In the genomic region with DNA sequence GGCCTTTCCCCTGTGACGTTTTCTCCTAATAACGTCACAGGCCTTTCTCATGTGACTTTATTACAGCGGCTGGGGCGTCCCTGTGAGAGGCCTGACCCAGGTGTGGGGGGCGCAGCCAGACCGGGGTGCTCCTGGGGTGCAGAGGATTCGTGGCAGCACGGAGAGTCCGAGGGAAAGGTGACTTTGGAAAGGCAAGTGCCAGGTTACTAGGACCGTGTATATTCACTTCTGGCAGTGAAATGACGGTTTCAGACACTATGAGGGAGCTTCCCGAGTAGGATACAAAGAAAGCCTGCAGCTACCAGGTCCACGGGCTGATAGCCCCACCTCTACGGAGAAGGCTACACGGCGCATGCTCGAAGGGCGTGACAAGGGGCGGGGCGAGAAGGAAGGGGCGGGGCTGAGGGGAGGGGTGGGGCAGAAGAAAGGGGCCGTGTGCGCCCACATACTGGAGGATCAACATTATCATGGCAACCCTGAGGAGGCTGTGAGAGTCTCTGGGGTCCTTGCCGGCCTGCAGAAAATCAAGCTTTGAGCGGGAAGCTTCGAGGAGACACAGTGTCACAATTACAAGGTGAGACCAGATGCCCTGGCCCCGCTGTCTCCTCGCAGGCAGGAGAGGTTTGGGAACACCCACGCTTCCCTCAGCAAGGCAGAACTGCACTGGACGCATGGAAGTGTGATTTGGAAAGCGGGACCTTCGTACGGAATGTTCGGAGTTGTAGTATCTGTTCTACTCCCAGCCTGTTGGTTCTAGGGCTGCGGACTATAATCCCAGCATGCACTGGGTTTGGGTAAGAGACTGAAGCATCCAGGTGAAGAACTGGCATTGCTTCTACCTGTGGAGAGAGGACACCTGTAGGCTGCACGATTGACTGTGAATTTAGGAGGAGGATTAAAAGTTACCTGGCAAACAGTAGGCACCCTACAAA, we compare ENCODE assay signal across 8 cellular contexts. TPM values are rescaled to one million over a fixed set of nuclear protein-coding genes. Genes with fewer than 3 reads are reported as not detected.
A peak's percentile ranks its signal among the peaks of the same experiment; 100 is the strongest.
DNase-seq lines count a peak whose midpoint lies in the region; ATAC-seq and TF ChIP-seq lines count a peak whose summit lies in the region.

No MANE protein-coding gene starts in this region.

- H3K79me2 ChIP-seq in ACC112 (ENCODE audit: control insufficient read depth, insufficient read depth, low read length, unreplicated experiment): no peaks in the 10 kb centered on the region

- H3K27me3 Mint-ChIP-seq in WTC11 (ENCODE audit: low read depth): no peaks in the 10 kb centered on the region

- TF ChIP-seq POLR2A in GM19099 (IDR thresholded peaks at IDR 0.05; ENCODE audit: extremely low read depth, insufficient read length, low read depth): peak; percentile 26

- H3K27ac ChIP-seq in ACC112 (ENCODE audit: low read depth, low read length): no peak overlapping the region
- peak overlapping the region in 1 of 2 donors; percentile 18 for H3K27ac ChIP-seq in left lung

- TF ChIP-seq CTCF in WTC11 (IDR thresholded peaks at IDR 0.05): no peak
- no peak for TF ChIP-seq CTCF in left lung (IDR thresholded peaks at IDR 0.05)

- CTCF ChIA-PET in WTC11 (lab: Charles Lee): interaction anchor here (0.6 kb wide), 1 partner anchor 604 kb away, joined by 5 read pairs; no protein-coding TSS in a partner anchor

- no peaks in the 10 kb centered on the region for H3K9me3 ChIP-seq in left lung

- ATAC-seq in WTC11 (peak; percentile 96), left lung (peak; percentile 98), HG02678 (IDR thresholded peaks at IDR 0.05; ENCODE audit: unreplicated experiment) (no peak)

- DNase-seq in HuH-7.5 (ENCODE audit: low spot score) (peak; percentile 69), WTC11 (ENCODE audit: low spot score) (peak; percentile 59), left lung (peak; percentile 59 to 83)
- DNase-seq in central memory CD4-positive, alpha-beta T cell: peak; percentile 49
- peak; percentile 42 to 55 for DNase-seq in stimulated activated CD4-positive, alpha-beta T cell treated with anti-CD3 and anti-CD28 coated beads, Interleukin-4, amount 100 ng/mL, for 4 hours

- POLR2A ChIA-PET in WTC11 (lab: Charles Lee): no interaction called here

- H2AFZ ChIP-seq in ACC112 (ENCODE audit: low read length, unreplicated experiment): peak overlapping the region; percentile 62

- no peaks in the 10 kb centered on the region for H3K36me3 Mint-ChIP-seq in WTC11

- no peaks in the 10 kb centered on the region for H3K4me1 ChIP-seq in ACC112 (ENCODE audit: control insufficient read depth, insufficient read depth, low read length, unreplicated experiment)
- H3K4me1 ChIP-seq in left lung: no peaks in the 10 kb centered on the region

- peak overlapping the region; percentile 60 for H3K4me3 Mint-ChIP-seq in WTC11

- no peaks in the 10 kb centered on the region for H3K27me3 ChIP-seq in ACC112 (ENCODE audit: insufficient read depth, low read length)
- no peaks in the 10 kb centered on the region for H3K27me3 ChIP-seq in left lung

- H3K27ac Mint-ChIP-seq in WTC11: 0 out of 2 replicates have a peak overlapping the region, but pooled peaks have one; percentile 43

- H3K4me1 Mint-ChIP-seq in WTC11: peaks cover 10% of the 10 kb centered on the region

- intact Hi-C loops in left lung (cut with DNase I): no loop called here

- H3K36me3 ChIP-seq in ACC112 (ENCODE audit: insufficient read depth, low read length): no peaks in the 10 kb centered on the region
- no peaks in the 10 kb centered on the region for H3K36me3 ChIP-seq in left lung

- no peaks in the 10 kb centered on the region for H3K9me3 Mint-ChIP-seq in WTC11

- H3K4me3 ChIP-seq in ACC112 (ENCODE audit: low read depth, low read length): peak overlapping the region; percentile 57
- peak overlapping the region; percentile 27 to 45 for H3K4me3 ChIP-seq in left lung

TF ChIP-seq in WTC11, 78 proteins besides CTCF, POLR2A, EP300 and RAD21 (continues in another document):
- no peak for TF ChIP-seq NFE2L1 (CRISPR knock-in tag; IDR thresholded peaks at IDR 0.05)
- TF ChIP-seq, protein P1, sequence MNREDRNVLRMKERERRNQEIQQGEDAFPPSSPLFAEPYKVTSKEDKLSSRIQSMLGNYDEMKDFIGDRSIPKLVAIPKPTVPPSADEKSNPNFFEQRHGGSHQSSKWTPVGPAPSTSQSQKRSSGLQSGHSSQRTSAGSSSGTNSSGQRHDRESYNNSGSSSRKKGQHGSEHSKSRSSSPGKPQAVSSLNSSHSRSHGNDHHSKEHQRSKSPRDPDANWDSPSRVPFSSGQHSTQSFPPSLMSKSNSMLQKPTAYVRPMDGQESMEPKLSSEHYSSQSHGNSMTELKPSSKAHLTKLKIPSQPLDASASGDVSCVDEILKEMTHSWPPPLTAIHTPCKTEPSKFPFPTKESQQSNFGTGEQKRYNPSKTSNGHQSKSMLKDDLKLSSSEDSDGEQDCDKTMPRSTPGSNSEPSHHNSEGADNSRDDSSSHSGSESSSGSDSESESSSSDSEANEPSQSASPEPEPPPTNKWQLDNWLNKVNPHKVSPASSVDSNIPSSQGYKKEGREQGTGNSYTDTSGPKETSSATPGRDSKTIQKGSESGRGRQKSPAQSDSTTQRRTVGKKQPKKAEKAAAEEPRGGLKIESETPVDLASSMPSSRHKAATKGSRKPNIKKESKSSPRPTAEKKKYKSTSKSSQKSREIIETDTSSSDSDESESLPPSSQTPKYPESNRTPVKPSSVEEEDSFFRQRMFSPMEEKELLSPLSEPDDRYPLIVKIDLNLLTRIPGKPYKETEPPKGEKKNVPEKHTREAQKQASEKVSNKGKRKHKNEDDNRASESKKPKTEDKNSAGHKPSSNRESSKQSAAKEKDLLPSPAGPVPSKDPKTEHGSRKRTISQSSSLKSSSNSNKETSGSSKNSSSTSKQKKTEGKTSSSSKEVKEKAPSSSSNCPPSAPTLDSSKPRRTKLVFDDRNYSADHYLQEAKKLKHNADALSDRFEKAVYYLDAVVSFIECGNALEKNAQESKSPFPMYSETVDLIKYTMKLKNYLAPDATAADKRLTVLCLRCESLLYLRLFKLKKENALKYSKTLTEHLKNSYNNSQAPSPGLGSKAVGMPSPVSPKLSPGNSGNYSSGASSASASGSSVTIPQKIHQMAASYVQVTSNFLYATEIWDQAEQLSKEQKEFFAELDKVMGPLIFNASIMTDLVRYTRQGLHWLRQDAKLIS (CRISPR knock-in tag; IDR thresholded peaks at IDR 0.05; ENCODE audit: borderline replicate concordance): no peak
- TF ChIP-seq ZNF671 (CRISPR knock-in tag; IDR thresholded peaks at IDR 0.05): no peak
- no peak for TF ChIP-seq ATF2 (CRISPR knock-in tag; IDR thresholded peaks at IDR 0.05; ENCODE audit: borderline replicate concordance, low read depth)
- TF ChIP-seq, protein P2, sequence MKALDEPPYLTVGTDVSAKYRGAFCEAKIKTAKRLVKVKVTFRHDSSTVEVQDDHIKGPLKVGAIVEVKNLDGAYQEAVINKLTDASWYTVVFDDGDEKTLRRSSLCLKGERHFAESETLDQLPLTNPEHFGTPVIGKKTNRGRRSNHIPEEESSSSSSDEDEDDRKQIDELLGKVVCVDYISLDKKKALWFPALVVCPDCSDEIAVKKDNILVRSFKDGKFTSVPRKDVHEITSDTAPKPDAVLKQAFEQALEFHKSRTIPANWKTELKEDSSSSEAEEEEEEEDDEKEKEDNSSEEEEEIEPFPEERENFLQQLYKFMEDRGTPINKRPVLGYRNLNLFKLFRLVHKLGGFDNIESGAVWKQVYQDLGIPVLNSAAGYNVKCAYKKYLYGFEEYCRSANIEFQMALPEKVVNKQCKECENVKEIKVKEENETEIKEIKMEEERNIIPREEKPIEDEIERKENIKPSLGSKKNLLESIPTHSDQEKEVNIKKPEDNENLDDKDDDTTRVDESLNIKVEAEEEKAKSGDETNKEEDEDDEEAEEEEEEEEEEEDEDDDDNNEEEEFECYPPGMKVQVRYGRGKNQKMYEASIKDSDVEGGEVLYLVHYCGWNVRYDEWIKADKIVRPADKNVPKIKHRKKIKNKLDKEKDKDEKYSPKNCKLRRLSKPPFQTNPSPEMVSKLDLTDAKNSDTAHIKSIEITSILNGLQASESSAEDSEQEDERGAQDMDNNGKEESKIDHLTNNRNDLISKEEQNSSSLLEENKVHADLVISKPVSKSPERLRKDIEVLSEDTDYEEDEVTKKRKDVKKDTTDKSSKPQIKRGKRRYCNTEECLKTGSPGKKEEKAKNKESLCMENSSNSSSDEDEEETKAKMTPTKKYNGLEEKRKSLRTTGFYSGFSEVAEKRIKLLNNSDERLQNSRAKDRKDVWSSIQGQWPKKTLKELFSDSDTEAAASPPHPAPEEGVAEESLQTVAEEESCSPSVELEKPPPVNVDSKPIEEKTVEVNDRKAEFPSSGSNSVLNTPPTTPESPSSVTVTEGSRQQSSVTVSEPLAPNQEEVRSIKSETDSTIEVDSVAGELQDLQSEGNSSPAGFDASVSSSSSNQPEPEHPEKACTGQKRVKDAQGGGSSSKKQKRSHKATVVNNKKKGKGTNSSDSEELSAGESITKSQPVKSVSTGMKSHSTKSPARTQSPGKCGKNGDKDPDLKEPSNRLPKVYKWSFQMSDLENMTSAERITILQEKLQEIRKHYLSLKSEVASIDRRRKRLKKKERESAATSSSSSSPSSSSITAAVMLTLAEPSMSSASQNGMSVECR (CRISPR knock-in tag; IDR thresholded peaks at IDR 0.05; ENCODE audit: borderline replicate concordance): no peak
- TF ChIP-seq ELF4 (CRISPR knock-in tag; IDR thresholded peaks at IDR 0.05; ENCODE audit: low read depth): no peak
- no peak for TF ChIP-seq ZNF232 (CRISPR knock-in tag; IDR thresholded peaks at IDR 0.05)
- no peak for TF ChIP-seq MAX (CRISPR knock-in tag; IDR thresholded peaks at IDR 0.05)
- TF ChIP-seq GTF2I (CRISPR knock-in tag; conservative IDR thresholded peaks at IDR 0.05): no peak
- TF ChIP-seq ZNF121 (CRISPR knock-in tag; IDR thresholded peaks at IDR 0.05): no peak
- no peak for TF ChIP-seq SMAD3 (CRISPR knock-in tag; IDR thresholded peaks at IDR 0.05; ENCODE audit: borderline replicate concordance)

RNA-seq across cellular contexts. Expression of gene ZNF337, which starts 54.4 kb away (rescaled TPM):
- total RNA-seq in WTC11 (2021) (6.9 to 8.7 TPM (median 8.2 TPM) in 3 replicates), left lung (10 to 100 TPM in 1 of 2 donors, 1 to 10 TPM in 1; 9.5 to 12.3 TPM)
